In genomic region chr11:40247023-40247422, GRCh38 we compare ENCODE assay signal across 15 cellular contexts.
DNase-seq lines count a peak whose midpoint lies in the region; ATAC-seq and TF ChIP-seq lines count a peak whose summit lies in the region.
"Had no signal": no experiment of that assay in that cellular context is flagged by ENCODE, and none has a peak within 500 bp of the region (broad histone marks: within the 10 kb centered on the region; RNA-seq: fewer than 3 reads in every experiment).

No MANE protein-coding gene starts in this region.

- peaks cover 13% of the 10 kb centered on the region for H3K27me3 ChIP-seq in HUES48 (ENCODE audit: control insufficient read depth, insufficient read depth, low read length)
- peaks cover 18% of the 10 kb centered on the region for H3K27me3 ChIP-seq in iPS-15b (ENCODE audit: control insufficient read depth, insufficient read depth, low read length)
- H3K27me3 ChIP-seq: BE2C had no signal

- H3K9ac ChIP-seq in HUES48 (ENCODE audit: low read depth, low read length): no peak overlapping the region
- H3K9ac ChIP-seq in iPS-15b (ENCODE audit: low read depth, low read length): no peak overlapping the region

- DNase-seq in WTC11 (ENCODE audit: low spot score): no peak
- DNase-seq in NCI-H526 (lab: John Stamatoyannopoulos, UW): no peak
- DNase-seq in activated CD4-positive, CD25-positive, alpha-beta regulatory T cell (lab: John Stamatoyannopoulos, UW): no peak
- no peak for DNase-seq in HFFc6
- DNase-seq: BE2C; CD4-positive, alpha-beta memory T cell; DMS79; EL; GDM1; IMR-90; KBM-7 had no signal

- H3K36me3 Mint-ChIP-seq in WTC11: no peaks in the 10 kb centered on the region
- H3K36me3 Mint-ChIP-seq in HFFc6 (ENCODE audit: low read depth): no peaks in the 10 kb centered on the region
- H3K36me3 Mint-ChIP-seq: CD4-positive, alpha-beta memory T cell had no signal

- H3K9me3 ChIP-seq in HUES48 (ENCODE audit: control insufficient read depth, insufficient read depth, low read length): no peaks in the 10 kb centered on the region
- no peaks in the 10 kb centered on the region for H3K9me3 ChIP-seq in iPS-15b (ENCODE audit: control insufficient read depth, insufficient read depth, low read length)
- H3K9me3 ChIP-seq: BE2C had no signal

- H3K4me3 ChIP-seq in HUES48 (ENCODE audit: low read depth, low read length) (0 out of 2 replicates have a peak overlapping the region, but pooled peaks have one; percentile 2), iPS-15b (ENCODE audit: low read depth, low read length) (peak overlapping the region; percentile 6)

- H3K9me3 Mint-ChIP-seq in WTC11 (no peaks in the 10 kb centered on the region), HFFc6 (peaks cover 5% of the 10 kb centered on the region; the same call in 1 of the 2 replicates)

- CTCF ChIA-PET in WTC11 (lab: Charles Lee): no interaction called here

- H3K4me3 Mint-ChIP-seq in WTC11 (peak overlapping the region; percentile 31), HFFc6 (no peak overlapping the region)
- H3K4me3 Mint-ChIP-seq: CD4-positive, alpha-beta memory T cell had no signal

- H3K4me1 ChIP-seq in HUES48 (ENCODE audit: control insufficient read depth, insufficient read depth, low read length) (peaks cover 27% of the 10 kb centered on the region), iPS-15b (ENCODE audit: control insufficient read depth, insufficient read depth, low read length) (peaks cover 18% of the 10 kb centered on the region)
- H3K4me1 ChIP-seq: BE2C had no signal

- H3K36me3 ChIP-seq in HUES48 (ENCODE audit: control insufficient read depth, insufficient read depth, low read length) (no peaks in the 10 kb centered on the region), iPS-15b (ENCODE audit: control insufficient read depth, insufficient read depth, low read length) (no peaks in the 10 kb centered on the region)
- H3K36me3 ChIP-seq: BE2C had no signal

- H3K4me1 Mint-ChIP-seq in WTC11 (peaks cover 28% of the 10 kb centered on the region), HFFc6 (ENCODE audit: low read depth) (no peaks in the 10 kb centered on the region)
- H3K4me1 Mint-ChIP-seq: CD4-positive, alpha-beta memory T cell had no signal

- peak overlapping the region; percentile 81 for H3K27ac ChIP-seq in HUES48 (ENCODE audit: low read depth, low read length)
- H3K27ac ChIP-seq: C4-2B had no signal

- POLR2A ChIA-PET in WTC11 (lab: Charles Lee): no interaction called here

- no peak overlapping the region for H3K27ac Mint-ChIP-seq in WTC11
- H3K27ac Mint-ChIP-seq in HFFc6: no peak overlapping the region
- H3K27ac Mint-ChIP-seq: CD4-positive, alpha-beta memory T cell had no signal

- no peak for TF ChIP-seq CTCF in WTC11 (IDR thresholded peaks at IDR 0.05)
- no peak for TF ChIP-seq CTCF in HFFc6 (IDR thresholded peaks at IDR 0.05)

- ATAC-seq in WTC11 (peak; percentile 85), HG03280 (IDR thresholded peaks at IDR 0.05; ENCODE audit: unreplicated experiment) (no peak)

- H3K27me3 Mint-ChIP-seq in WTC11 (ENCODE audit: low read depth): peaks cover 81% of the 10 kb centered on the region
- H3K27me3 Mint-ChIP-seq in HFFc6 (ENCODE audit: insufficient read depth): no peaks in the 10 kb centered on the region
- H3K27me3 Mint-ChIP-seq: CD4-positive, alpha-beta memory T cell had no signal

TF ChIP-seq in WTC11, 78 proteins besides CTCF, POLR2A, EP300 and RAD21:
- no peak for TF ChIP-seq FOXJ3 (CRISPR knock-in tag; IDR thresholded peaks at IDR 0.05; ENCODE audit: borderline replicate concordance)
- TF ChIP-seq ZNF219 (CRISPR knock-in tag; IDR thresholded peaks at IDR 0.05; ENCODE audit: borderline replicate concordance): no peak
- no peak for TF ChIP-seq ZNF396 (CRISPR knock-in tag; IDR thresholded peaks at IDR 0.05; ENCODE audit: borderline replicate concordance)
- TF ChIP-seq ZNF121 (CRISPR knock-in tag; IDR thresholded peaks at IDR 0.05): no peak
